8 cellular contexts compared by ENCODE assay signal in genomic region chr17:7583253-7584109, GRCh38. TPM values are rescaled to one million over a fixed set of nuclear protein-coding genes. Genes with fewer than 3 reads are reported as not detected.
DNase-seq lines count a peak whose midpoint lies in the region; ATAC-seq and TF ChIP-seq lines count a peak whose summit lies in the region.

MPDU1 (plus strand) TSS chr17:7583852; CDS start chr17:7583863, 11 bp downstream.

- ATAC-seq in HG03460 (IDR thresholded peaks at IDR 0.05; ENCODE audit: unreplicated experiment) = peak; percentile 55
- ATAC-seq in left lobe of liver = peak; percentile 79

- peak; percentile 91 for DNase-seq in BE2C
- peak; percentile 71 for DNase-seq in GM19240 (ENCODE audit: insufficient read length, low spot score)
- peak; percentile 99 for DNase-seq in NCI-H748 (lab: John Stamatoyannopoulos, UW; ENCODE audit: unreplicated experiment)
- peak; percentile 92 for DNase-seq in activated CD4-positive, alpha-beta T cell treated with anti-CD3 and anti-CD28 coated beads, Interleukin-2, amount 50 U/mL, for 1 hour
- DNase-seq in dedifferentiated amniotic fluid mesenchymal stem cell (ENCODE audit: extremely low spot score) = peak; percentile 96
- DNase-seq in left lobe of liver (ENCODE audit: low spot score) = peak; percentile 98
- peak; percentile 91 for DNase-seq in stimulated activated CD4-positive, alpha-beta T cell treated with anti-CD3 and anti-CD28 coated beads, Interleukin-2, amount 100 ng/mL, for 4 hours (ENCODE audit: low read depth)

- H3K27me3 ChIP-seq in BE2C = no peaks in the 10 kb centered on the region

- H3K4me3 ChIP-seq in BE2C (ENCODE audit: low read depth, low read length) = peak within 1 kb of the TSS; percentile 65

- H3K4me1 ChIP-seq in BE2C = peaks cover 13% of the 10 kb centered on the region

- peaks cover 16% of the 10 kb centered on the region for H3K36me3 ChIP-seq in BE2C

- TF ChIP-seq CTCF in BE2C (IDR thresholded peaks at IDR 0.05; ENCODE audit: low read depth, low read length) = no peak

- H3K9me3 ChIP-seq in BE2C = no peaks in the 10 kb centered on the region

RNA-seq across cellular contexts. Expression of gene MPDU1, which starts in this region (rescaled TPM):
- 76.9 TPM for polyA plus RNA-seq in BE2C (2012; ENCODE audit: insufficient read depth, insufficient read length, low read depth)
- 49.4 TPM for total RNA-seq in left lobe of liver

Comparison
In these comparisons a context has a peak if more than half of its experiments do, and no peak if none do; other contexts are left out.
1. Peak in every context shown above with its lines: DNase-seq, ATAC-seq and H3K4me3 ChIP-seq.